8 cellular contexts compared by ENCODE assay signal in the genomic region with DNA sequence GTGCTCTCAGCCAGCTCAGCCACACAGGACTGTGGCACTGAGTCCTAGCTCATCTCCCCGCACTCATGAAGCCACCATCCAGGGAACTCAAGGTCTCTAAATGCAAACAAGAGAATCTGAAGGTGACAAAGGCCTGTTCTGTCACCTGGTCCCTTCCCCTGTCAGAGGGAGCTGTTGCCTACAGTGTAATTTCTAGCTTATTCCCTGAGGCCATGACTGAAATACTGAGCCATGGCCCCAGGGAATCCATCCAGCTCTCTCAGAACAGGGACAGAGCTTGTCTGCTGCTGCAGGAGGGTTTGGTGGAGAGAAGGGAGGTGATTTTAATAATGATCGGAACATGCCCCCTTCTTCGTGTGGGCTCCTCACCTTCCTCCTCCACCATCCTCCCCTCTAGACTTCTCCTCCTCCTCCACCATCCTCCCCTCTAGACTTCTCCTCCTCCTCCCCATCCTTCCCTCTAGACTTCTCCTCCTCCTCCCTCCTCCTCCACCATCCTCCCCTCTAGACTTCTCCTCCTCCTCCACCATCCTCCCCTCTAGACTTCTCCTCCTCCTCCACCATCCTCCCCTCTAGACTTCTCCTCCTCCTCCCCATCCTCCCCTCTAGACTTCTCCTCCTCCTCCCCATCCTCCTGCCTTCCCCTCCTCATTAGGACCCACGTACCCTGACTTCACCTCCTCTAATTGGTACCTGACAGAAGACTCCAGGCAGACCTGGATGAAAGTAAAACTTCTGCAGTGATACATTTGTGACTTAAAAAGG.
DNase-seq lines count a peak whose midpoint lies in the region; ATAC-seq, FAIRE-seq and TF ChIP-seq lines count a peak whose summit lies in the region.
"Had no signal": no experiment of that assay in that cellular context is flagged by ENCODE, and none has a peak within 500 bp of the region (broad histone marks: within the 10 kb centered on the region; RNA-seq: fewer than 3 reads in every experiment).

No MANE protein-coding gene starts in this region.

- H3K9me3 ChIP-seq in endodermal cell (ENCODE audit: control insufficient read depth, low read length) = no peaks in the 10 kb centered on the region
- H3K9me3 ChIP-seq: breast epithelium had no signal

- H3K9ac ChIP-seq in endodermal cell (ENCODE audit: extremely low read depth, low read length, poor library complexity, severe bottlenecking) = no peak overlapping the region

- peaks cover 5% of the 10 kb centered on the region for H3K27me3 Mint-ChIP-seq in endodermal cell (ENCODE audit: insufficient read depth)

- peak; percentile 50 for DNase-seq in GM12865 (ENCODE audit: low read depth)
- peak; percentile 30 to 35 for DNase-seq in NCI-H187 (lab: John Stamatoyannopoulos, UW)
- DNase-seq in endodermal cell = peak; percentile 57
- peak; percentile 5 for DNase-seq in non-pigmented ciliary epithelial cell (ENCODE audit: low read depth)
- no peak for DNase-seq in ecto neural progenitor cell (ENCODE audit: low spot score)
- DNase-seq in GM12891 (ENCODE audit: insufficient read length, low spot score) = no peak

- H3K9me3 Mint-ChIP-seq in endodermal cell = peaks cover 5% of the 10 kb centered on the region

- H3K4me1 Mint-ChIP-seq in endodermal cell = no peaks in the 10 kb centered on the region

- H3K36me3 ChIP-seq in endodermal cell (ENCODE audit: control insufficient read depth, insufficient read depth, low read length) = no peaks in the 10 kb centered on the region
- H3K36me3 ChIP-seq: breast epithelium had no signal

- no peaks in the 10 kb centered on the region for H3K27me3 ChIP-seq in endodermal cell (ENCODE audit: control insufficient read depth, insufficient read depth, low read length, poor library complexity, severe bottlenecking)

- FAIRE-seq in GM12891 (lab: Jason Lieb, UNC) = no peak

- TF ChIP-seq POLR2A in GM12891 (IDR thresholded peaks at IDR 0.05; ENCODE audit: low read depth, low read length) = no peak

- H3K4me3 ChIP-seq in GM12865 (ENCODE audit: low read depth, low read length) (no peak overlapping the region), endodermal cell (ENCODE audit: low read length) (no peak overlapping the region)
- H3K4me3 ChIP-seq: breast epithelium had no signal

- WGBS in endodermal cell (ENCODE audit: insufficient coverage in 1 of 2, insufficient read length in 1 of 2), 2 experiments = 84 to 100% methylated on average over 1 to 3 of the region's 4 CpGs

- H3K27ac ChIP-seq in endodermal cell (ENCODE audit: low read depth, low read length) = no peak overlapping the region
- H3K27ac ChIP-seq: breast epithelium had no signal

- H3K27ac Mint-ChIP-seq in endodermal cell = no peak overlapping the region

- no peaks in the 10 kb centered on the region for H3K36me3 Mint-ChIP-seq in endodermal cell (ENCODE audit: low read depth)

- no peak overlapping the region for H3K4me3 Mint-ChIP-seq in endodermal cell

- TF ChIP-seq CTCF in GM12865 (IDR thresholded peaks at IDR 0.05; ENCODE audit: insufficient read depth, low read depth, low read length, missing control alignments) (no peak), endodermal cell (conservative IDR thresholded peaks at IDR 0.05) (no peak)

- no peak for ATAC-seq in HG03097 (IDR thresholded peaks at IDR 0.05; ENCODE audit: low FRiP score, unreplicated experiment)

- no peaks in the 10 kb centered on the region for H3K4me1 ChIP-seq in endodermal cell (ENCODE audit: control insufficient read depth, insufficient read depth, low read length)
- H3K4me1 ChIP-seq: breast epithelium had no signal

TF ChIP-seq in GM12891, 5 proteins besides CTCF, POLR2A, EP300 and RAD21:
- no peak for TF ChIP-seq SPI1 (IDR thresholded peaks at IDR 0.05; ENCODE audit: low read depth, low read length)
- TF ChIP-seq PAX5 (IDR thresholded peaks at IDR 0.05; ENCODE audit: insufficient read depth, low read length, severe bottlenecking) = no peak
- no peak for TF ChIP-seq POU2F2 (IDR thresholded peaks at IDR 0.05; ENCODE audit: low read depth, low read length)
- TF ChIP-seq POLR2AphosphoS5 (IDR thresholded peaks at IDR 0.05; ENCODE audit: low read depth, low read length) = no peak
- no peak for TF ChIP-seq TAF1 (IDR thresholded peaks at IDR 0.05; ENCODE audit: low read depth, low read length)

Comparison
In these comparisons a context has a peak if more than half of its experiments do, and no peak if none do; other contexts are left out.
1. DNase-seq: peak in GM12865 (single experiment), NCI-H187 (2 of 2), endodermal cell (single experiment) and non-pigmented ciliary epithelial cell (single experiment); none in ecto neural progenitor cell (single experiment) and GM12891 (single experiment).